In genomic region chr10:124436191-124436638, GRCh38 we compare ENCODE assay signal across 13 cellular contexts. TPM values are rescaled to one million over a fixed set of nuclear protein-coding genes. Genes with fewer than 3 reads are reported as not detected.
DNase-seq lines count a peak whose midpoint lies in the region; ATAC-seq and TF ChIP-seq lines count a peak whose summit lies in the region.
"Had no signal": no experiment of that assay in that cellular context is flagged by ENCODE, and none has a peak within 500 bp of the region (broad histone marks: within the 10 kb centered on the region; RNA-seq: fewer than 3 reads in every experiment).

No MANE protein-coding gene starts in this region.

- peaks cover 7% of the 10 kb centered on the region for H3K4me1 Mint-ChIP-seq in activated B cell treated with CpG ODN at 0.5 μM for 24 hours
- peaks cover 2% of the 10 kb centered on the region; the same call in 1 of the 2 replicates for H3K4me1 Mint-ChIP-seq in WTC11

- TF ChIP-seq CTCF in GM12865 (IDR thresholded peaks at IDR 0.05; ENCODE audit: insufficient read depth, low read depth, low read length, missing control alignments) (no peak), activated B cell treated with CpG ODN at 0.5 μM for 24 hours (IDR thresholded peaks at IDR 0.05) (no peak), esophagus muscularis mucosa (IDR thresholded peaks at IDR 0.05) (no peak), smooth muscle cell (IDR thresholded peaks at IDR 0.05; ENCODE audit: borderline replicate concordance, insufficient read depth, poor library complexity, severe bottlenecking) (no peak), WTC11 (IDR thresholded peaks at IDR 0.05) (no peak)

- H4K20me1 ChIP-seq in smooth muscle cell (ENCODE audit: low read depth), result no peaks in the 10 kb centered on the region

- H3K9me3 ChIP-seq in esophagus muscularis mucosa (no peaks in the 10 kb centered on the region), smooth muscle cell (replicated peaks; ENCODE audit: low read depth) (no peaks in the 10 kb centered on the region)
- H3K9me3 ChIP-seq: heart left ventricle had no signal

- no peak for TF ChIP-seq POLR2A in esophagus muscularis mucosa (IDR thresholded peaks at IDR 0.05; ENCODE audit: low read depth)

- DNase-seq in GM12865 (ENCODE audit: low read depth), result peak; percentile 49
- DNase-seq in activated B cell treated with CpG ODN at 0.5 μM for 24 hours, result no peak
- no peak for DNase-seq in stimulated activated CD4-positive, alpha-beta T cell treated with anti-CD3 and anti-CD28 coated beads, Interleukin-2, amount 100 ng/mL, for 24 hours
- no peak for DNase-seq in esophagus muscularis mucosa (ENCODE audit: extremely low spot score)
- no peak for DNase-seq in smooth muscle cell (lab: John Stamatoyannopoulos, UW; ENCODE audit: unreplicated experiment)
- DNase-seq in WTC11 (ENCODE audit: low spot score), result no peak
- DNase-seq: heart left ventricle, SHP77 treated with DMSO at 0.1 percent for 48 hours had no signal

- H3K9ac ChIP-seq in smooth muscle cell (ENCODE audit: low read depth), result no peak overlapping the region

- H3K27me3 ChIP-seq in esophagus muscularis mucosa (no peaks in the 10 kb centered on the region), smooth muscle cell (ENCODE audit: low read depth) (no peaks in the 10 kb centered on the region)

- H3K27ac ChIP-seq in esophagus muscularis mucosa (replicated peaks in 1 of 4), result no peak overlapping the region
- no peak overlapping the region for H3K27ac ChIP-seq in smooth muscle cell (ENCODE audit: low read depth)
- H3K27ac ChIP-seq: heart left ventricle, skin epidermis had no signal

- intact Hi-C loops in activated B cell treated with CpG ODN at 0.5 μM for 24 hours (cut with micrococcal nuclease) (no loop called here), esophagus muscularis mucosa (cut with DNase I) (no loop called here)

- no peaks in the 10 kb centered on the region for H3K9me3 Mint-ChIP-seq in activated B cell treated with CpG ODN at 0.5 μM for 24 hours
- H3K9me3 Mint-ChIP-seq in WTC11, result no peaks in the 10 kb centered on the region

- peaks cover 18% of the 10 kb centered on the region for H3K27me3 Mint-ChIP-seq in activated B cell treated with CpG ODN at 0.5 μM for 24 hours
- no peaks in the 10 kb centered on the region for H3K27me3 Mint-ChIP-seq in WTC11 (ENCODE audit: low read depth)

- H3K4me2 ChIP-seq in smooth muscle cell, result no peak overlapping the region

- H3K36me3 ChIP-seq in esophagus muscularis mucosa (no peaks in the 10 kb centered on the region), smooth muscle cell (ENCODE audit: low read depth) (no peaks in the 10 kb centered on the region)
- H3K36me3 ChIP-seq: heart left ventricle had no signal

- TF ChIP-seq EP300 in esophagus muscularis mucosa (IDR thresholded peaks at IDR 0.05), result no peak

- H3K4me3 Mint-ChIP-seq in activated B cell treated with CpG ODN at 0.5 μM for 24 hours, result peak overlapping the region; percentile 32
- H3K4me3 Mint-ChIP-seq in WTC11, result no peak overlapping the region

- H3K36me3 Mint-ChIP-seq in activated B cell treated with CpG ODN at 0.5 μM for 24 hours (ENCODE audit: low read depth), result no peaks in the 10 kb centered on the region
- no peaks in the 10 kb centered on the region for H3K36me3 Mint-ChIP-seq in WTC11

- H3K79me2 ChIP-seq in smooth muscle cell (ENCODE audit: low read depth), result no peaks in the 10 kb centered on the region

- H3K4me1 ChIP-seq in esophagus muscularis mucosa (no peaks in the 10 kb centered on the region), smooth muscle cell (ENCODE audit: low read depth) (no peaks in the 10 kb centered on the region)
- H3K4me1 ChIP-seq: heart left ventricle had no signal

- no peak overlapping the region for H2AFZ ChIP-seq in smooth muscle cell (ENCODE audit: low read depth)

- H3F3A ChIP-seq in smooth muscle cell (ENCODE audit: low read depth), result no peaks in the 10 kb centered on the region

- H3K27ac Mint-ChIP-seq in activated B cell treated with CpG ODN at 0.5 μM for 24 hours, result no peak overlapping the region
- H3K27ac Mint-ChIP-seq in WTC11, result no peak overlapping the region

- POLR2A ChIA-PET in activated B cell treated with CpG ODN at 0.5 μM for 24 hours (lab: Charles Lee) (interaction anchor here (0.6 kb wide), 1 partner anchor 39 kb away, joined by 4 read pairs; no protein-coding TSS in a partner anchor), WTC11 (lab: Charles Lee) (no interaction called here)

- CTCF ChIA-PET in activated B cell treated with CpG ODN at 0.5 μM for 24 hours (lab: Charles Lee), result no interaction called here
- CTCF ChIA-PET in WTC11 (lab: Charles Lee), result no interaction called here

- no peak overlapping the region for H3K4me3 ChIP-seq in GM12865 (ENCODE audit: low read depth, low read length)
- no peak overlapping the region for H3K4me3 ChIP-seq in esophagus muscularis mucosa
- no peak overlapping the region for H3K4me3 ChIP-seq in smooth muscle cell
- H3K4me3 ChIP-seq: heart left ventricle, skin epidermis had no signal

- 90% methylated on average over 8 of the region's 8 CpGs for WGBS in esophagus muscularis mucosa
- WGBS in smooth muscle cell (ENCODE audit: low lambda C conversion rate), result 76% methylated on average over 8 of the region's 8 CpGs

- ATAC-seq in GM21447 (IDR thresholded peaks at IDR 0.05; ENCODE audit: unreplicated experiment), result peak; percentile 84
- peak; percentile 92 for ATAC-seq in HG03432 (IDR thresholded peaks at IDR 0.05; ENCODE audit: unreplicated experiment)
- ATAC-seq in activated B cell treated with CpG ODN at 0.5 μM for 24 hours (ENCODE audit: low read depth), result peak; percentile 60
- no peak for ATAC-seq in WTC11
- ATAC-seq: heart left ventricle had no signal

TF ChIP-seq in WTC11, 78 proteins besides CTCF, POLR2A, EP300 and RAD21:
- TF ChIP-seq ZNF416 (CRISPR knock-in tag; IDR thresholded peaks at IDR 0.05), result no peak
- no peak for TF ChIP-seq MXD4 (CRISPR knock-in tag; IDR thresholded peaks at IDR 0.05; ENCODE audit: borderline replicate concordance)
- no peak for TF ChIP-seq GABPB1 (CRISPR knock-in tag; IDR thresholded peaks at IDR 0.05)
- no peak for TF ChIP-seq ESRRA (CRISPR knock-in tag; IDR thresholded peaks at IDR 0.05; ENCODE audit: borderline replicate concordance)
- TF ChIP-seq JAZF1 (CRISPR knock-in tag; IDR thresholded peaks at IDR 0.05), result no peak
- no peak for TF ChIP-seq TEAD4 (CRISPR knock-in tag; IDR thresholded peaks at IDR 0.05)
- TF ChIP-seq TEAD1 (CRISPR knock-in tag; IDR thresholded peaks at IDR 0.05), result no peak
- TF ChIP-seq, protein P1, sequence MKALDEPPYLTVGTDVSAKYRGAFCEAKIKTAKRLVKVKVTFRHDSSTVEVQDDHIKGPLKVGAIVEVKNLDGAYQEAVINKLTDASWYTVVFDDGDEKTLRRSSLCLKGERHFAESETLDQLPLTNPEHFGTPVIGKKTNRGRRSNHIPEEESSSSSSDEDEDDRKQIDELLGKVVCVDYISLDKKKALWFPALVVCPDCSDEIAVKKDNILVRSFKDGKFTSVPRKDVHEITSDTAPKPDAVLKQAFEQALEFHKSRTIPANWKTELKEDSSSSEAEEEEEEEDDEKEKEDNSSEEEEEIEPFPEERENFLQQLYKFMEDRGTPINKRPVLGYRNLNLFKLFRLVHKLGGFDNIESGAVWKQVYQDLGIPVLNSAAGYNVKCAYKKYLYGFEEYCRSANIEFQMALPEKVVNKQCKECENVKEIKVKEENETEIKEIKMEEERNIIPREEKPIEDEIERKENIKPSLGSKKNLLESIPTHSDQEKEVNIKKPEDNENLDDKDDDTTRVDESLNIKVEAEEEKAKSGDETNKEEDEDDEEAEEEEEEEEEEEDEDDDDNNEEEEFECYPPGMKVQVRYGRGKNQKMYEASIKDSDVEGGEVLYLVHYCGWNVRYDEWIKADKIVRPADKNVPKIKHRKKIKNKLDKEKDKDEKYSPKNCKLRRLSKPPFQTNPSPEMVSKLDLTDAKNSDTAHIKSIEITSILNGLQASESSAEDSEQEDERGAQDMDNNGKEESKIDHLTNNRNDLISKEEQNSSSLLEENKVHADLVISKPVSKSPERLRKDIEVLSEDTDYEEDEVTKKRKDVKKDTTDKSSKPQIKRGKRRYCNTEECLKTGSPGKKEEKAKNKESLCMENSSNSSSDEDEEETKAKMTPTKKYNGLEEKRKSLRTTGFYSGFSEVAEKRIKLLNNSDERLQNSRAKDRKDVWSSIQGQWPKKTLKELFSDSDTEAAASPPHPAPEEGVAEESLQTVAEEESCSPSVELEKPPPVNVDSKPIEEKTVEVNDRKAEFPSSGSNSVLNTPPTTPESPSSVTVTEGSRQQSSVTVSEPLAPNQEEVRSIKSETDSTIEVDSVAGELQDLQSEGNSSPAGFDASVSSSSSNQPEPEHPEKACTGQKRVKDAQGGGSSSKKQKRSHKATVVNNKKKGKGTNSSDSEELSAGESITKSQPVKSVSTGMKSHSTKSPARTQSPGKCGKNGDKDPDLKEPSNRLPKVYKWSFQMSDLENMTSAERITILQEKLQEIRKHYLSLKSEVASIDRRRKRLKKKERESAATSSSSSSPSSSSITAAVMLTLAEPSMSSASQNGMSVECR (CRISPR knock-in tag; IDR thresholded peaks at IDR 0.05; ENCODE audit: borderline replicate concordance), result no peak
- no peak for TF ChIP-seq ZNF671 (CRISPR knock-in tag; IDR thresholded peaks at IDR 0.05)

RNA-seq across cellular contexts. Expression of gene NKX1-2, which starts 13.6 kb away (rescaled TPM):
- total RNA-seq in activated B cell treated with CpG ODN at 0.5 μM for 24 hours, result not detected in 2 replicates
- not detected for total RNA-seq in esophagus muscularis mucosa
- 0.18 TPM in 1 of 2 replicates, not detected in the other for total RNA-seq in smooth muscle cell
- not detected in 2 replicates for polyA plus RNA-seq in smooth muscle cell
- total RNA-seq in WTC11 (2021), result 30.8 to 57.7 TPM (median 31.0 TPM) in 3 replicates
- total RNA-seq: activated CD8-positive, alpha-beta memory T cell treated with anti-CD3 and anti-CD28 coated beads for 36 hours; cardiac septum; heart left ventricle had no signal
- polyA plus RNA-seq: heart left ventricle had no signal

RNA-seq across cellular contexts. Expression of gene OAT, which starts 17.5 kb away (rescaled TPM):
- total RNA-seq in activated B cell treated with CpG ODN at 0.5 μM for 24 hours, result 19.6 and 20.1 TPM in 2 replicates
- total RNA-seq in esophagus muscularis mucosa, result 100 to 1,000 TPM in 3 of 4 donors, 10 to 100 TPM in 1; 98.8 to 169 (median 143) TPM
- total RNA-seq in smooth muscle cell, result 107 and 174 TPM in 2 replicates
- 125 and 160 TPM in 2 replicates for polyA plus RNA-seq in smooth muscle cell
- total RNA-seq in WTC11 (2021), result 96.1 to 117 TPM (median 97.4 TPM) in 3 replicates

RNA-seq across cellular contexts. Expression of gene LHPP, which starts 25.4 kb away (rescaled TPM):
- total RNA-seq in activated B cell treated with CpG ODN at 0.5 μM for 24 hours (21.0 and 22.9 TPM in 2 replicates), esophagus muscularis mucosa (10 to 100 TPM; 10.8 to 20.9 (median 15.7) TPM), smooth muscle cell (7.6 and 9.7 TPM in 2 replicates), WTC11 (2021) (33.2 to 42.4 TPM (median 41.1 TPM) in 3 replicates)
- 11.3 and 14.0 TPM in 2 replicates for polyA plus RNA-seq in smooth muscle cell

Comparison
In these comparisons a context has a peak if more than half of its experiments do, and no peak if none do; other contexts are left out.
1. RNA of gene NKX1-2, which starts 13.6 kb away (total RNA-seq): 30.8 to 57.7 TPM in WTC11; not detected in activated B cell treated with CpG ODN at 0.5 μM for 24 hours, not detected in esophagus muscularis mucosa and 0.18 TPM in smooth muscle cell; every median in the first group is over 10 times any median in the second.